ENCODE assay signal across 8 cellular contexts in the genomic region with DNA sequence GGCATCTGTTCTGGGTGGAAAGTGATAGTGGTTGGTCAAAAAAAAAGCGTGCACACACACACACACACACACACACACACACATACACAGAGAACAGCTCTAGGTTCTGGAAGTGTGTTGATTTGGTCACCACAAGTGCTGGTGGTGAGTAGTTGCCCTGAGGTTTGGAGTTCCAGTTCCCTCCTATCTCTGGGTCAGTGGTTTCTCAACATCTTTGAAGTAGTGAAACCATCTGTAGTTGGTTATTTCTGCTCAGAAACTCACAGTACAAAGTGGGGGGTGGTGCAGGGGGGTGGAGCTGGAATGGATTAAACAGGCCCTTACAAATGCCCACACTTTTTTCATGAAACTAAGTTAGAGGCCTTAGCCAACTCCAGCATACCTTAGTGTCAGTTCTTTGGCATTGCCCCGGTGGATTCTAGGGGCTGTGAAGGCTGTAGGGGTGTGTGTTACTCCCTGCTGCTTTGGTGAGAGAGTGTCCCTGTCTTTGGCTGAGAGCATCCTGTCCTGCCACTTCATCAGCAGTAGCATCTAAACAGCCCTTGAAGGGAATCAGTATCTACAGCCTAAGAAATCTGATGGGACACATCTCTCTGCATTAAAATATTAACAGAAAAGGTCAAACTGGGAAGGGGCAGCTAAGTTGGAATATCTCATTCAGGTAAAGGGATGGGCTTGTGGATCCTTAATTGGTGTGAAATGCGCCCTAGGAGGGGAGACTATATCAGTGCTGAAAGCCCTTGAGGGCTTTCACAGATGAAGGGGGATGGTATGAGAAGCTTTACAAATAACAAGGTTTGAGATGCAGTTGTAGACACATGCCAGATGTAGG. TPM values are rescaled to one million over a fixed set of nuclear protein-coding genes. Genes with fewer than 3 reads are reported as not detected.
A peak's percentile ranks its signal among the peaks of the same experiment; 100 is the strongest.
DNase-seq lines count a peak whose midpoint lies in the region; ATAC-seq, FAIRE-seq and TF ChIP-seq lines count a peak whose summit lies in the region.

No MANE protein-coding gene starts in this region.

- no peak overlapping the region for H3K4me3 ChIP-seq in hepatocyte

- H3K27ac ChIP-seq in hepatocyte = peak overlapping the region; percentile 90

- H2AFZ ChIP-seq in hepatocyte = no peak overlapping the region

- peaks cover 86% of the 10 kb centered on the region for H3K4me1 ChIP-seq in hepatocyte (ENCODE audit: insufficient read depth)

- peaks cover 38% of the 10 kb centered on the region for H4K20me1 ChIP-seq in hepatocyte (ENCODE audit: insufficient read depth, poor library complexity, severe bottlenecking)

- CTCF ChIA-PET in WTC11 (lab: Charles Lee) = interaction anchor here (1.0 kb wide), 1 partner anchor 79 kb away, joined by 3 read pairs; no protein-coding TSS in a partner anchor

- H3K27me3 ChIP-seq in hepatocyte = no peaks in the 10 kb centered on the region

- 40% methylated on average over 3 of the region's 3 CpGs for WGBS in hepatocyte (ENCODE audit: low lambda C conversion rate, missing lambda C conversion rate)

- POLR2A ChIA-PET in WTC11 (lab: Charles Lee) = no interaction called here

- no peaks in the 10 kb centered on the region for H3K9me3 ChIP-seq in hepatocyte (ENCODE audit: low read depth)

- peak; percentile 82 for DNase-seq in CD14-positive monocyte (ENCODE audit: low spot score)
- DNase-seq in GM19239 (ENCODE audit: insufficient read length, low spot score) = no peak
- no peak for DNase-seq in WTC11 (ENCODE audit: low spot score)
- no peak for DNase-seq in hepatocyte (ENCODE audit: low spot score)
- DNase-seq in activated effector memory CD4-positive, alpha-beta T cell treated with Interleukin-2 at 50 U/mL for 16 hours = no peak
- no peak for DNase-seq in SK-N-DZ (ENCODE audit: low spot score)
- DNase-seq in NCI-H146 (lab: John Stamatoyannopoulos, UW) = no peak

- H3K27ac Mint-ChIP-seq in CD14-positive monocyte = peak overlapping the region; percentile 95 to 98 (median 96)
- H3K27ac Mint-ChIP-seq in WTC11 = peak overlapping the region; percentile 82; the same call in 1 of the 2 replicates

- intact Hi-C loops in CD14-positive monocyte (cut with micrococcal nuclease) = loop anchor here in 1 of 2 donors (10.0 kb wide), 1 partner anchor 61 kb away; no protein-coding TSS in a partner anchor

- ATAC-seq in HG03175 (IDR thresholded peaks at IDR 0.05; ENCODE audit: unreplicated experiment) = peak; percentile 46
- ATAC-seq in WTC11 = no peak; the same call in 1 of the 2 replicates

- no peaks in the 10 kb centered on the region for H3K36me3 ChIP-seq in hepatocyte (replicated peaks; ENCODE audit: insufficient read depth, low read depth)

- H3K36me3 Mint-ChIP-seq in CD14-positive monocyte (peaks cover 40 to 60% of the 10 kb centered on the region in 2 donors), WTC11 (peaks cover 4% of the 10 kb centered on the region; the same call in 1 of the 2 replicates)

- TF ChIP-seq CTCF in CD14-positive monocyte (IDR thresholded peaks at IDR 0.05) (no peak), WTC11 (IDR thresholded peaks at IDR 0.05) (no peak), hepatocyte (IDR thresholded peaks at IDR 0.05; ENCODE audit: poor library complexity) (no peak)

- peak overlapping the region; percentile 34 for H3K4me2 ChIP-seq in hepatocyte

- H3K79me2 ChIP-seq in hepatocyte = peaks cover 96% of the 10 kb centered on the region

- H3K4me1 Mint-ChIP-seq in CD14-positive monocyte = peaks cover 100% of the 10 kb centered on the region
- H3K4me1 Mint-ChIP-seq in WTC11 = peaks cover 88% of the 10 kb centered on the region

- no peaks in the 10 kb centered on the region for H3K9me2 ChIP-seq in hepatocyte (replicated peaks; ENCODE audit: insufficient read depth)

- peak; percentile 84 for FAIRE-seq in GM19239 (lab: Jason Lieb, UNC)

- H3K4me3 Mint-ChIP-seq in CD14-positive monocyte (peak overlapping the region; percentile 53 to 55), WTC11 (no peak overlapping the region)

- H3K27me3 Mint-ChIP-seq in CD14-positive monocyte (ENCODE audit: low read depth in 3 of 3) (peaks cover 1 to 4% (median 2%) of the 10 kb centered on the region in 3 donors), WTC11 (ENCODE audit: low read depth) (no peaks in the 10 kb centered on the region)

- H3K9me3 Mint-ChIP-seq in CD14-positive monocyte (no peaks in the 10 kb centered on the region), WTC11 (no peaks in the 10 kb centered on the region)

TF ChIP-seq in WTC11, 78 proteins besides CTCF, POLR2A, EP300 and RAD21:
- TF ChIP-seq ATF1 (CRISPR knock-in tag; IDR thresholded peaks at IDR 0.05) = no peak
- no peak for TF ChIP-seq ESRRA (CRISPR knock-in tag; IDR thresholded peaks at IDR 0.05; ENCODE audit: borderline replicate concordance)
- no peak for TF ChIP-seq E2F5 (CRISPR knock-in tag; IDR thresholded peaks at IDR 0.05)
- TF ChIP-seq, protein P1, sequence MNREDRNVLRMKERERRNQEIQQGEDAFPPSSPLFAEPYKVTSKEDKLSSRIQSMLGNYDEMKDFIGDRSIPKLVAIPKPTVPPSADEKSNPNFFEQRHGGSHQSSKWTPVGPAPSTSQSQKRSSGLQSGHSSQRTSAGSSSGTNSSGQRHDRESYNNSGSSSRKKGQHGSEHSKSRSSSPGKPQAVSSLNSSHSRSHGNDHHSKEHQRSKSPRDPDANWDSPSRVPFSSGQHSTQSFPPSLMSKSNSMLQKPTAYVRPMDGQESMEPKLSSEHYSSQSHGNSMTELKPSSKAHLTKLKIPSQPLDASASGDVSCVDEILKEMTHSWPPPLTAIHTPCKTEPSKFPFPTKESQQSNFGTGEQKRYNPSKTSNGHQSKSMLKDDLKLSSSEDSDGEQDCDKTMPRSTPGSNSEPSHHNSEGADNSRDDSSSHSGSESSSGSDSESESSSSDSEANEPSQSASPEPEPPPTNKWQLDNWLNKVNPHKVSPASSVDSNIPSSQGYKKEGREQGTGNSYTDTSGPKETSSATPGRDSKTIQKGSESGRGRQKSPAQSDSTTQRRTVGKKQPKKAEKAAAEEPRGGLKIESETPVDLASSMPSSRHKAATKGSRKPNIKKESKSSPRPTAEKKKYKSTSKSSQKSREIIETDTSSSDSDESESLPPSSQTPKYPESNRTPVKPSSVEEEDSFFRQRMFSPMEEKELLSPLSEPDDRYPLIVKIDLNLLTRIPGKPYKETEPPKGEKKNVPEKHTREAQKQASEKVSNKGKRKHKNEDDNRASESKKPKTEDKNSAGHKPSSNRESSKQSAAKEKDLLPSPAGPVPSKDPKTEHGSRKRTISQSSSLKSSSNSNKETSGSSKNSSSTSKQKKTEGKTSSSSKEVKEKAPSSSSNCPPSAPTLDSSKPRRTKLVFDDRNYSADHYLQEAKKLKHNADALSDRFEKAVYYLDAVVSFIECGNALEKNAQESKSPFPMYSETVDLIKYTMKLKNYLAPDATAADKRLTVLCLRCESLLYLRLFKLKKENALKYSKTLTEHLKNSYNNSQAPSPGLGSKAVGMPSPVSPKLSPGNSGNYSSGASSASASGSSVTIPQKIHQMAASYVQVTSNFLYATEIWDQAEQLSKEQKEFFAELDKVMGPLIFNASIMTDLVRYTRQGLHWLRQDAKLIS (CRISPR knock-in tag; IDR thresholded peaks at IDR 0.05; ENCODE audit: borderline replicate concordance) = no peak
- no peak for TF ChIP-seq MAX (CRISPR knock-in tag; IDR thresholded peaks at IDR 0.05)
- TF ChIP-seq ZNF671 (CRISPR knock-in tag; IDR thresholded peaks at IDR 0.05) = no peak

RNA-seq across cellular contexts. Expression of gene SMAD3, which starts 20.6 kb away (rescaled TPM):
- polyA plus RNA-seq in CD14-positive monocyte (1 to 10 TPM; 4.4 to 5.4 TPM), hepatocyte (24.7 and 26.5 TPM in 2 replicates)
- total RNA-seq in WTC11 (2021) (20.2 to 34.6 TPM (median 25.0 TPM) in 3 replicates), hepatocyte (24.6 and 32.2 TPM in 2 replicates)
- polyA plus RNA-seq in SK-N-DZ (2014; cell fraction: cytosol; rRNA removed) = 9.6 and 9.9 TPM in 2 replicates
- polyA plus RNA-seq in SK-N-DZ (2014; cell fraction: nucleus; rRNA removed) = 9.2 and 14.6 TPM in 2 replicates
